ENCODE assay signal across 17 cellular contexts in the genomic region with DNA sequence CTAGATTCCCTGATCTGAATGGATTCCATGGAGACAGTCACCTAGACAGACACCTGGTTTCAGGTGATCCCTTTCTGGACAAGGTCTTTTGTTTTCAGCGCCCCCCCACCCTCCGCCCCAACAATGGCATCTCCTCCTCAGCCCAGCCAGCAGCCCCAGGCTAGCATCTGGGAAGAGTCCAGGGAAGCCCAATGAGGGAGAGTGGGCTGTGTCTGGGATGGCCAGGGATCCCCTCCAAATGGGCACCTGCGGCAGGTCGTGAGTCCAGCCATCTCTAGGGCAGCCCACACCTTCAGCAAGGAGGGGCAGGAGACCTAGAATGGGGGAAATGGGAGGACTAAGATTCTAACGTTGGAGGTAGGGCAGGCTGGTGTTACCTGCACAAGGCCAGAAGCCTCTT. TPM values are rescaled to one million over a fixed set of nuclear protein-coding genes. Genes with fewer than 3 reads are reported as not detected.
DNase-seq lines count a peak whose midpoint lies in the region; ATAC-seq, FAIRE-seq and TF ChIP-seq lines count a peak whose summit lies in the region.
"Had no signal": no experiment of that assay in that cellular context is flagged by ENCODE, and none has a peak within 500 bp of the region (broad histone marks: within the 10 kb centered on the region; RNA-seq: fewer than 3 reads in every experiment).

No MANE protein-coding gene starts in this region.

- H4K20me1 ChIP-seq in hepatocyte (ENCODE audit: insufficient read depth, poor library complexity, severe bottlenecking): no peaks in the 10 kb centered on the region

- H3K36me3 Mint-ChIP-seq in osteocyte (ENCODE audit: unreplicated experiment): no peaks in the 10 kb centered on the region

- no peaks in the 10 kb centered on the region for H3K79me2 ChIP-seq in hepatocyte

- no peaks in the 10 kb centered on the region for H3K9me2 ChIP-seq in hepatocyte (replicated peaks; ENCODE audit: insufficient read depth)

- H3K27me3 ChIP-seq in Peyer's patch: no peaks in the 10 kb centered on the region
- peaks cover 49% of the 10 kb centered on the region for H3K27me3 ChIP-seq in hepatocyte

- H3K27me3 Mint-ChIP-seq in osteocyte (ENCODE audit: unreplicated experiment): peaks cover 52% of the 10 kb centered on the region

- no peak for TF ChIP-seq EP300 in A549 (IDR thresholded peaks at IDR 0.05)

- H3K27ac Mint-ChIP-seq in osteocyte (ENCODE audit: unreplicated experiment): no peak overlapping the region

- TF ChIP-seq POLR2A in A549 (IDR thresholded peaks at IDR 0.05; ENCODE audit: low read length): no peak
- no peak for TF ChIP-seq POLR2A in Peyer's patch (IDR thresholded peaks at IDR 0.05)

- H3K9me3 ChIP-seq in A549 (no peaks in the 10 kb centered on the region; the same call in 1 of the 3 replicates), Peyer's patch (no peaks in the 10 kb centered on the region), hepatocyte (ENCODE audit: low read depth) (no peaks in the 10 kb centered on the region)
- H3K9me3 ChIP-seq: heart left ventricle, mucosa of descending colon had no signal

- no peak overlapping the region for H3K4me3 ChIP-seq in A549
- peak overlapping the region in 2 of 4 donors; percentile 35 to 74 for H3K4me3 ChIP-seq in Peyer's patch
- H3K4me3 ChIP-seq in hepatocyte: no peak overlapping the region
- H3K4me3 ChIP-seq: GM12878 had no signal

- H3K4me2 ChIP-seq in A549 (0 out of 3 replicates have a peak overlapping the region, but pooled peaks have one; percentile 100), hepatocyte (peak overlapping the region; percentile 94)

- POLR2A ChIA-PET in A549 (lab: Yijun Ruan, JAX): no interaction called here

- no peak for TF ChIP-seq RAD21 in A549 (conservative IDR thresholded peaks at IDR 0.05 in 1 of 2, IDR thresholded peaks at IDR 0.05 in 1 of 2)

- DNase-seq in A549 (ENCODE audit: low read depth in 1 of 2, low spot score in 1 of 2) (no peak), Peyer's patch (no peak), hepatocyte (ENCODE audit: low spot score) (no peak), osteocyte (ENCODE audit: extremely low spot score, unreplicated experiment) (no peak), LoVo (ENCODE audit: low spot score) (no peak)
- DNase-seq: activated CD4-positive, alpha-beta T cell treated with anti-CD3 and anti-CD28 coated beads for 1 hour; activated T-cell treated with anti-CD3 and anti-CD28 coated beads, Interleukin-2, amount 50 U/mL, for 4 hours; DND-41; MM.1S; NCI-H2227 treated with DMSO at 0.1 percent for 48 hours; small intestine had no signal

- CTCF ChIA-PET in A549 (lab: Yijun Ruan, JAX): interaction anchor here (1.7 kb wide), 1 partner anchor 451 kb away, joined by 10 read pairs; no protein-coding TSS in a partner anchor

- H3K9me3 Mint-ChIP-seq in osteocyte (ENCODE audit: unreplicated experiment): no peaks in the 10 kb centered on the region
- H3K9me3 Mint-ChIP-seq: activated T-cell treated with anti-CD3 and anti-CD28 coated beads, Interleukin-2, amount 50 U/mL, for 4 hours had no signal

- WGBS in A549 (ENCODE audit: missing lambda C conversion rate): 24% methylated on average over 5 of the region's 5 CpGs
- WGBS in hepatocyte (ENCODE audit: low lambda C conversion rate, missing lambda C conversion rate): 68% methylated on average over 5 of the region's 5 CpGs

- ATAC-seq in A549 (no peak), HG03439 (IDR thresholded peaks at IDR 0.05; ENCODE audit: unreplicated experiment) (no peak), HG03135 (IDR thresholded peaks at IDR 0.05; ENCODE audit: unreplicated experiment) (no peak), GM21423 (IDR thresholded peaks at IDR 0.05; ENCODE audit: unreplicated experiment) (no peak)
- ATAC-seq: GM12878 had no signal

- H3K4me3 Mint-ChIP-seq in osteocyte (ENCODE audit: unreplicated experiment): peak overlapping the region; percentile 54
- H3K4me3 Mint-ChIP-seq: activated T-cell treated with anti-CD3 and anti-CD28 coated beads, Interleukin-2, amount 50 U/mL, for 4 hours had no signal

- no peak overlapping the region for H2AFZ ChIP-seq in hepatocyte

- no peaks in the 10 kb centered on the region for H3K4me1 Mint-ChIP-seq in osteocyte (ENCODE audit: unreplicated experiment)

- TF ChIP-seq CTCF in A549 (IDR thresholded peaks at IDR 0.05): no peak
- TF ChIP-seq CTCF in Peyer's patch (IDR thresholded peaks at IDR 0.05): no peak
- TF ChIP-seq CTCF in hepatocyte (IDR thresholded peaks at IDR 0.05; ENCODE audit: poor library complexity): no peak
- no peak for TF ChIP-seq CTCF in osteocyte (IDR thresholded peaks at IDR 0.05)

- FAIRE-seq in A549 (lab: Jason Lieb, UNC): no peak
- FAIRE-seq: GM12878, small intestine had no signal

- H3K36me3 ChIP-seq in Peyer's patch: no peaks in the 10 kb centered on the region
- no peaks in the 10 kb centered on the region for H3K36me3 ChIP-seq in hepatocyte (replicated peaks; ENCODE audit: insufficient read depth, low read depth)
- H3K36me3 ChIP-seq: heart left ventricle had no signal

- no peak overlapping the region for H3K27ac ChIP-seq in A549
- peak overlapping the region; percentile 9 to 81 (median 67) for H3K27ac ChIP-seq in Peyer's patch
- no peak overlapping the region for H3K27ac ChIP-seq in hepatocyte

- H3K4me1 ChIP-seq in A549 (peaks cover 9% of the 10 kb centered on the region; the same call in 1 of the 3 replicates), Peyer's patch (peaks cover 0 to 16% (median 0%) of the 10 kb centered on the region in 4 donors), hepatocyte (ENCODE audit: insufficient read depth) (peaks cover 4% of the 10 kb centered on the region)

TF ChIP-seq in A549, 52 proteins besides CTCF, POLR2A, EP300 and RAD21:
- TF ChIP-seq SREBF2 (IDR thresholded peaks at IDR 0.05) (no peak), JUNB (IDR thresholded peaks at IDR 0.05) (no peak), GATA3 (IDR thresholded peaks at IDR 0.05; ENCODE audit: borderline replicate concordance) (no peak), ESRRA (IDR thresholded peaks at IDR 0.05; ENCODE audit: borderline replicate concordance, low read length) (no peak)
TF ChIP-seq in A549: peak in this region for 0.

RNA-seq across cellular contexts. Expression of gene SLC24A3, which starts 1.2 kb away (rescaled TPM):
- 0.08 and 0.09 TPM in 2 replicates for polyA plus RNA-seq in A549 (2011; rRNA removed)
- polyA plus RNA-seq in A549 (2012; cell fraction: cytosol; rRNA removed): 0.01 and 0.03 TPM in 2 replicates
- polyA plus RNA-seq in A549 (2012; cell fraction: nucleus; rRNA removed): 0.02 TPM in 2 replicates
- polyA plus RNA-seq in A549 (2017; fragmentation: RNase III; extraction: RNeasy Plus Mini Kit Qiagen cat#74134 plus additional on column Dnase treatment): 0.03 to 0.04 TPM in 2 of 3 replicates, not detected in the other
- polyA minus RNA-seq in A549 (2011; rRNA and poly(A)+ RNA removed): 0.17 TPM in 1 of 2 replicates, not detected in the other
- 10 to 100 TPM in 1 of 4 donors, 1 to 10 TPM in 3; 1.6 to 38.8 (median 3.7) TPM for total RNA-seq in Peyer's patch
- total RNA-seq in hepatocyte: 1.0 and 1.7 TPM in 2 replicates
- 0.48 and 1.3 TPM in 2 replicates for polyA plus RNA-seq in hepatocyte
- total RNA-seq in osteocyte: 0.11 TPM in 1 of 2 replicates, not detected in the other
- total RNA-seq: GM12878 had no signal

Comparison
In these comparisons a context has a peak if more than half of its experiments do, and no peak if none do; other contexts are left out.
1. H3K27ac ChIP-seq: peak in Peyer's patch (4 of 4); none in A549 (0 of 2) and hepatocyte (single experiment).